1 cellular context compared by ENCODE assay signal in genomic region chr4:31220921-31221320, GRCh38.
TF ChIP-seq lines count a peak whose summit lies in the region.

No MANE protein-coding gene starts in this region.

TF ChIP-seq in HCT116, 20 proteins besides CTCF, POLR2A, EP300 and RAD21 (continued from another document):
- no peak for TF ChIP-seq REST (IDR thresholded peaks at IDR 0.05; ENCODE audit: low read depth)
- no peak for TF ChIP-seq EZH2 (IDR thresholded peaks at IDR 0.05)
- TF ChIP-seq JUND (IDR thresholded peaks at IDR 0.05) = no peak
- TF ChIP-seq SP1 (IDR thresholded peaks at IDR 0.05; ENCODE audit: low read depth) = no peak
- TF ChIP-seq SIN3A (IDR thresholded peaks at IDR 0.05; ENCODE audit: low read depth) = no peak
- no peak for TF ChIP-seq TCF7L2 (IDR thresholded peaks at IDR 0.05; ENCODE audit: borderline replicate concordance, extremely low read depth, insufficient read depth, insufficient read length)
- no peak for TF ChIP-seq ZBTB33 (IDR thresholded peaks at IDR 0.05; ENCODE audit: extremely low read depth, insufficient replicate concordance, low read length)
